18 cellular contexts compared by ENCODE assay signal in the genomic region with DNA sequence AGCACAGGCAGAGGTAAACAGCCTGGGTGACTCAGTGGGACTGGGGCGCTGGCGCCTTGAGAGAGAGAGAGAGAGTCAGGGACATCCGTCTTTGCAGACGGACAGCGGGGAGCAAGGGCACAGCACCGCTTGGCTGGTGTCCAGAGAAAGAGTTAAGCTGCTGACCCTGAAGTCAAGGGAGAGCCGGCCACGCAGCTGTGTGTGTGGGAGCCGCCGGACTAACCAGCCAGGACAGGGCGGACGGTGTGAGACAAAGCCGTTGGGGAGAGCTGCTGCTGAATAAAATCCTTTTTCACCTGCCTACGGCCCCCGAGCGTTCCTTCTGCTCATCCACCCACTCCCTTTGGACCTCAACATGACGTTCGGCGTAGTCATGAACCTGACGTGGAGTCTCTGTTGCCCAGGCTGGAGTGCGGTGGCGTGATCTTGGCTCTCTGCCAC. TPM values are rescaled to one million over a fixed set of nuclear protein-coding genes. Genes with fewer than 3 reads are reported as not detected.
A peak's percentile ranks its signal among the peaks of the same experiment; 100 is the strongest.
DNase-seq lines count a peak whose midpoint lies in the region; ATAC-seq, FAIRE-seq and TF ChIP-seq lines count a peak whose summit lies in the region.
"Had no signal": no experiment of that assay in that cellular context is flagged by ENCODE, and none has a peak within 500 bp of the region (broad histone marks: within the 10 kb centered on the region; RNA-seq: fewer than 3 reads in every experiment).

No MANE protein-coding gene starts in this region.

- ATAC-seq in left cardiac atrium (peak; percentile 23 to 67), pancreas (peak in 3 of 4 donors; percentile 38 to 47 (median 41)), HG02798 (IDR thresholded peaks at IDR 0.05; ENCODE audit: poor library complexity, unreplicated experiment) (no peak), GM18873 (IDR thresholded peaks at IDR 0.05; ENCODE audit: low FRiP score, unreplicated experiment) (no peak)
- ATAC-seq: GM12878 had no signal

- H3K4me1 ChIP-seq in pancreas = no peaks in the 10 kb centered on the region
- no peaks in the 10 kb centered on the region for H3K4me1 ChIP-seq in sigmoid colon

- intact Hi-C loops in left cardiac atrium (cut with DNase I) = no loop called here
- intact Hi-C loops in pancreas (cut with DNase I) = no loop called here
- intact Hi-C loops in sigmoid colon (cut with DNase I) = no loop called here

- H3K9me3 ChIP-seq in pancreas = no peaks in the 10 kb centered on the region
- no peaks in the 10 kb centered on the region for H3K9me3 ChIP-seq in sigmoid colon

- H3K36me3 ChIP-seq in pancreas = no peaks in the 10 kb centered on the region
- no peaks in the 10 kb centered on the region for H3K36me3 ChIP-seq in sigmoid colon

- no peak for TF ChIP-seq POLR2A in sigmoid colon (IDR thresholded peaks at IDR 0.05)

- no peak overlapping the region for H3K4me3 ChIP-seq in pancreas
- H3K4me3 ChIP-seq in sigmoid colon = no peak overlapping the region
- H3K4me3 ChIP-seq: GM12878, skin epidermis had no signal

- H3K27me3 ChIP-seq in pancreas (peaks cover 0 to 11% (median 0%) of the 10 kb centered on the region in 4 donors), sigmoid colon (peaks cover 0 to 40% (median 30%) of the 10 kb centered on the region in 3 donors)

- no peak for FAIRE-seq in pancreas (lab: Jason Lieb, UNC)
- FAIRE-seq: GM12878, H54 had no signal

- no peak for TF ChIP-seq CTCF in pancreas (IDR thresholded peaks at IDR 0.05)
- no peak for TF ChIP-seq CTCF in sigmoid colon (IDR thresholded peaks at IDR 0.05)

- WGBS in pancreas, 2 donors = 16 to 18% methylated on average over 22 of the region's 22 CpGs
- WGBS in sigmoid colon, 2 donors = 53 to 69% methylated on average over 22 of the region's 22 CpGs

- TF ChIP-seq EP300 in sigmoid colon (IDR thresholded peaks at IDR 0.05) = no peak

- DNase-seq in Ammon's horn (ENCODE audit: low spot score) (peak; percentile 21), left cardiac atrium (peak; percentile 57), pancreas (peak in 2 of 6 donors; percentile 21 to 57), EL (no peak), sigmoid colon (no peak)
- DNase-seq: activated CD8-positive, alpha-beta memory T cell treated with anti-CD3 and anti-CD28 coated beads, Interleukin-2, amount 50 U/mL, for 48 hours; DMS79 treated with DMSO at 0.1 percent for 48 hours; effector CD8-positive, alpha-beta T cell; NCI-H1048 had no signal

- H3K27ac ChIP-seq in angular gyrus (ENCODE audit: low read depth, low read length) (peak overlapping the region; percentile 66), pancreas (peak overlapping the region in 1 of 4 donors; percentile 22), sigmoid colon (peak overlapping the region in 1 of 4 donors; percentile 47)
- H3K27ac ChIP-seq: VCaP had no signal

RNA-seq across cellular contexts. Expression of a gene that starts 14.5 kb away (rescaled TPM):
- total RNA-seq in left cardiac atrium (not detected), pancreas (not detected), sigmoid colon (under 1 TPM in 1 of 4 donors, not detected in 3; 0.27 TPM)
- polyA plus RNA-seq in pancreas (under 1 TPM; 0.08 to 0.16 TPM), sigmoid colon (under 1 TPM in 1 of 3 donors, not detected in 2; 0.03 TPM)
- total RNA-seq: GM12878, HT1080, NCI-H460 had no signal

RNA-seq across cellular contexts. Expression of a gene that starts 30.0 kb away (rescaled TPM):
- under 1 TPM in 1 of 2 donors, not detected in 1; 0.29 TPM for total RNA-seq in left cardiac atrium
- under 1 TPM in 3 of 6 donors, not detected in 3; 0.12 to 0.61 (median 0.25) TPM for total RNA-seq in pancreas
- under 1 TPM; 0.09 to 0.15 TPM for polyA plus RNA-seq in pancreas
- total RNA-seq in sigmoid colon = not detected
- under 1 TPM in 1 of 3 donors, not detected in 2; 0.51 TPM for polyA plus RNA-seq in sigmoid colon
- total RNA-seq: GM12878, HT1080, NCI-H460 had no signal
- polyA plus RNA-seq: GM12878 had no signal

Comparison
In these comparisons a context has a peak if more than half of its experiments do, and no peak if none do; other contexts are left out.
1. DNase-seq: peak in Ammon's horn (single experiment) and left cardiac atrium (single experiment); none in EL (single experiment) and sigmoid colon (single experiment).
2. ATAC-seq: peak in left cardiac atrium (2 of 2) and pancreas (3 of 4); none in HG02798 (single experiment) and GM18873 (single experiment).